Comparison of ENCODE assay signal across 7 cellular contexts in the genomic region with DNA sequence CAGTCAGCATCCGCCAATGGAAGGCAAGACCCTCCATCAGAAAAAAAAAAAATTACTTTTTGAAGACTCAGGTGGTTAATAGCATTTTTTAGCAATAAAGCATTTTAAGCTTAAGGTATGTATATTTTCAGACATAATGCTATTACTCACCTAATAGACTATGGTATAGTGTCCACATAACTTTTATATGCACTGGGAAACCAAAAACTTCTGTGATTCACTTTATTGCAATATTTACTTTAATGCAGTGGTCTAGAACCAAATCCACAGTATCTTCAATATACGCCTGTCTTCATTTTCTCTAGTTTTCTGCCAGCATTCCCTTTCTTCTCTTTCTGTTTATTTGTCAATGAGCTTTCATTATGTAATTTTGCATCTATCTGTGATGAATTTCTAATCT.
"Had no signal": no experiment of that assay in that cellular context is flagged by ENCODE, and none has a peak within 500 bp of the region (broad histone marks: within the 10 kb centered on the region; RNA-seq: fewer than 3 reads in every experiment).

No MANE protein-coding gene starts in this region.

- H3K4me3 ChIP-seq: GM23248, K562 had no signal

- H3K9ac ChIP-seq: GM23248 had no signal

- H2AFZ ChIP-seq: GM23248 had no signal

- H3K27ac ChIP-seq: GM23248 had no signal

- ATAC-seq: K562 had no signal

- DNase-seq: GM23248, GOT3, H9, HCEC 1CT, IMR-90, KG1 had no signal
